ENCODE assay signal across 28 cellular contexts in genomic region chr7:55336540-55336939, GRCh38.
"Had no signal": no experiment of that assay in that cellular context is flagged by ENCODE, and none has a peak within 500 bp of the region (broad histone marks: within the 10 kb centered on the region; RNA-seq: fewer than 3 reads in every experiment).

No MANE protein-coding gene starts in this region.

- H3K9me3 Mint-ChIP-seq: mesothelial cell of epicardium; natural killer cell; stimulated activated memory B cell treated with anti-CD40 and anti-IgM and Interleukin-4, amounts not matched to agents 10 μg/mL and 1 μg/mL and 100 μg/mL, for 72 hours; stimulated activated naive CD8-positive, alpha-beta T cell treated with anti-CD3 and anti-CD28 coated beads, Interleukin-15, amount 100 ng/mL, for 72 hours; type B pancreatic cell had no signal

- H3K79me2 ChIP-seq: parathyroid adenoma had no signal

- H3K9ac ChIP-seq: neural progenitor cell, parathyroid adenoma had no signal

- H3K36me3 Mint-ChIP-seq: mesothelial cell of epicardium; naive B cell; natural killer cell; neural progenitor cell; stimulated activated memory B cell treated with anti-CD40 and anti-IgM and Interleukin-4, amounts not matched to agents 10 μg/mL and 1 μg/mL and 100 μg/mL, for 72 hours; type B pancreatic cell had no signal

- H3K4me2 ChIP-seq: neural progenitor cell, smooth muscle cell had no signal

- H3K4me1 Mint-ChIP-seq: mesothelial cell of epicardium; naive B cell; natural killer cell; nephron progenitor cell; neural progenitor cell; stimulated activated memory B cell treated with anti-CD40 and anti-IgM and Interleukin-4, amounts not matched to agents 10 μg/mL and 1 μg/mL and 100 μg/mL, for 72 hours; stimulated activated naive CD8-positive, alpha-beta T cell treated with anti-CD3 and anti-CD28 coated beads, Interleukin-15, amount 100 ng/mL, for 72 hours had no signal

- H3K9me3 ChIP-seq: left lung, lower lobe of right lung, neutrophil, psoas muscle, right lobe of liver, tibial nerve, uterus had no signal

- FAIRE-seq: keratinocyte had no signal

- H3K4me1 ChIP-seq: left lung, lower lobe of right lung, neural progenitor cell, parathyroid adenoma, psoas muscle, right lobe of liver, tibial nerve, uterus had no signal

- H3K27ac ChIP-seq: left lung, lower lobe of right lung, neural progenitor cell, neutrophil, parathyroid adenoma, psoas muscle, right lobe of liver, tibial nerve, uterus had no signal

- H3K27me3 ChIP-seq: left lung, neural progenitor cell, neutrophil, right lobe of liver, tibial nerve, uterus had no signal

- H3K4me3 ChIP-seq: left lung, lower lobe of right lung, neural progenitor cell, psoas muscle, right lobe of liver, smooth muscle cell, tibial nerve, uterus had no signal

- H3K27me3 Mint-ChIP-seq: stimulated activated memory B cell treated with anti-CD40 and anti-IgM and Interleukin-4, amounts not matched to agents 10 μg/mL and 1 μg/mL and 100 μg/mL, for 72 hours had no signal

- H3K4me3 Mint-ChIP-seq: mesothelial cell of epicardium; naive B cell; natural killer cell; nephron progenitor cell; neural progenitor cell; stimulated activated memory B cell treated with anti-CD40 and anti-IgM and Interleukin-4, amounts not matched to agents 10 μg/mL and 1 μg/mL and 100 μg/mL, for 72 hours; stimulated activated naive CD8-positive, alpha-beta T cell treated with anti-CD3 and anti-CD28 coated beads, Interleukin-15, amount 100 ng/mL, for 72 hours; type B pancreatic cell had no signal

- DNase-seq: left colon; left lung; lower lobe of right lung; mammary epithelial cell; mesenchymal stem cell; naive B cell; natural killer cell; nephron progenitor cell; occipital lobe; psoas muscle; right lobe of liver; stimulated activated CD4-positive, alpha-beta T cell treated with anti-CD3 and anti-CD28 coated beads, Interleukin-1b, Interleukin-23, amount 100 ng/mL, for 48 hours; stimulated activated CD4-positive, alpha-beta T cell treated with anti-CD3 and anti-CD28 coated beads, Interleukin-2, amount 100 ng/mL, for 48 hours; stimulated activated CD4-positive, alpha-beta T cell treated with anti-CD3 and anti-CD28 coated beads, Interleukin-4, amount 100 ng/mL, for 4 hours; stimulated activated CD8-positive, alpha-beta memory T cell treated with anti-CD3 and anti-CD28 coated beads, Interleukin-4, amount 100 ng/mL, for 48 hours; stimulated activated naive CD4-positive, alpha-beta T cell treated with Interleukin-2 at 50 U/mL for 16 hours; stimulated activated naive CD8-positive, alpha-beta T cell treated with anti-CD3 and anti-CD28 coated beads, Interleukin-15, amount 100 ng/mL, for 72 hours; substantia nigra; uterus had no signal

- H2AFZ ChIP-seq: neural progenitor cell, parathyroid adenoma had no signal

- H3K27ac Mint-ChIP-seq: mesothelial cell of epicardium; naive B cell; natural killer cell; nephron progenitor cell; neural progenitor cell; stimulated activated memory B cell treated with anti-CD40 and anti-IgM and Interleukin-4, amounts not matched to agents 10 μg/mL and 1 μg/mL and 100 μg/mL, for 72 hours; stimulated activated naive CD8-positive, alpha-beta T cell treated with anti-CD3 and anti-CD28 coated beads, Interleukin-15, amount 100 ng/mL, for 72 hours; type B pancreatic cell had no signal

- H3K36me3 ChIP-seq: left lung, lower lobe of right lung, neural progenitor cell, neutrophil, right lobe of liver, tibial nerve, uterus had no signal
